ENCODE assay signal across 23 cellular contexts in genomic region chr4:1523907-1524636, GRCh38.
DNase-seq lines count a peak whose midpoint lies in the region; ATAC-seq, FAIRE-seq and TF ChIP-seq lines count a peak whose summit lies in the region.
"Had no signal": no experiment of that assay in that cellular context is flagged by ENCODE, and none has a peak within 500 bp of the region (broad histone marks: within the 10 kb centered on the region; RNA-seq: fewer than 3 reads in every experiment).

No MANE protein-coding gene starts in this region.

- H3K4me2 ChIP-seq in HepG2 (ENCODE audit: low read depth, low read length) (no peak overlapping the region), OCI-LY7 (ENCODE audit: low read length) (no peak overlapping the region)
- H3K4me2 ChIP-seq: A549 had no signal

- H3K9me3 ChIP-seq in right lobe of liver (no peaks in the 10 kb centered on the region), HepG2 (ENCODE audit: low read length) (no peaks in the 10 kb centered on the region), heart left ventricle (peaks cover 0 to 19% (median 0%) of the 10 kb centered on the region in 12 donors), OCI-LY7 (ENCODE audit: low read length) (no peaks in the 10 kb centered on the region)
- H3K9me3 ChIP-seq: A549 had no signal

- peaks cover 5% of the 10 kb centered on the region; the same call in 1 of the 2 replicates for H4K20me1 ChIP-seq in HepG2 (ENCODE audit: insufficient read depth, low read length)
- H4K20me1 ChIP-seq in OCI-LY7 (ENCODE audit: insufficient read depth, low read length), result no peaks in the 10 kb centered on the region

- no peaks in the 10 kb centered on the region for H3K4me1 ChIP-seq in right lobe of liver
- H3K4me1 ChIP-seq in HepG2 (ENCODE audit: insufficient read depth, low read length), result no peaks in the 10 kb centered on the region
- peaks cover 0 to 8% (median 0%) of the 10 kb centered on the region in 12 donors for H3K4me1 ChIP-seq in heart left ventricle
- no peaks in the 10 kb centered on the region for H3K4me1 ChIP-seq in OCI-LY7 (ENCODE audit: insufficient read depth, low read length, poor library complexity, severe bottlenecking)
- H3K4me1 ChIP-seq: A549 had no signal

- no peaks in the 10 kb centered on the region for H3K9me2 ChIP-seq in OCI-LY7 (ENCODE audit: insufficient read depth, low read length)

- TF ChIP-seq CTCF in right lobe of liver (IDR thresholded peaks at IDR 0.05) (no peak), HepG2 (CRISPR knock-in tag; IDR thresholded peaks at IDR 0.05) (no peak), heart left ventricle (IDR thresholded peaks at IDR 0.05) (no peak), OCI-LY7 (conservative IDR thresholded peaks at IDR 0.05; ENCODE audit: low read length) (no peak)

- TF ChIP-seq EP300 in HepG2 (IDR thresholded peaks at IDR 0.05; ENCODE audit: low read depth in 2 of 2, low read length in 2 of 2), result no peak
- no peak for TF ChIP-seq EP300 in HepG2 (CRISPR knock-in tag; IDR thresholded peaks at IDR 0.05; ENCODE audit: borderline replicate concordance)

- H3K27ac ChIP-seq in right lobe of liver (no peak overlapping the region), HepG2 (ENCODE audit: extremely low read length, insufficient read depth, low read length) (no peak overlapping the region), heart left ventricle (peak overlapping the region in 1 of 12 donors; percentile 38), OCI-LY7 (ENCODE audit: low read depth, low read length, poor library complexity, severe bottlenecking) (no peak overlapping the region)
- H3K27ac ChIP-seq: A549, cardiac muscle cell, tibial nerve, WERI-Rb-1 had no signal

- no peak overlapping the region for H3K4me3 ChIP-seq in right lobe of liver
- H3K4me3 ChIP-seq in HepG2 (replicated peaks in 1 of 3; ENCODE audit: insufficient read depth in 1 of 3, low read depth in 2 of 3, low read length in 3 of 3), result no peak overlapping the region
- no peak overlapping the region for H3K4me3 ChIP-seq in heart left ventricle
- H3K4me3 ChIP-seq in OCI-LY7 (ENCODE audit: low read depth, low read length, poor library complexity, severe bottlenecking), result no peak overlapping the region
- H3K4me3 ChIP-seq: A549, cardiac muscle cell, tibial nerve had no signal

- no peaks in the 10 kb centered on the region for H3K79me2 ChIP-seq in HepG2 (ENCODE audit: insufficient read depth, low read length)
- H3K79me2 ChIP-seq in OCI-LY7 (ENCODE audit: insufficient read depth, low read depth, low read length), result no peaks in the 10 kb centered on the region

- CTCF ChIA-PET in HepG2 (lab: Yijun Ruan, JAX; ENCODE audit: low intra/inter-chr PET ratio, low total read pairs) (no interaction called here), OCI-LY7 (lab: Charles Lee; ENCODE audit: unreplicated experiment) (no interaction called here)

- WGBS in right lobe of liver (ENCODE audit: insufficient coverage, low coverage, low lambda C conversion rate, missing lambda C conversion rate), result 63% methylated on average over 21 of the region's 24 CpGs
- 18% methylated on average over 13 of the region's 24 CpGs for WGBS in HepG2 (ENCODE audit: low lambda C conversion rate)
- WGBS in heart left ventricle, 4 donors, result 73 to 86% (median 80%) methylated on average over 21 to 24 of the region's 24 CpGs

- TF ChIP-seq RAD21 in HepG2 (CRISPR knock-in tag; IDR thresholded peaks at IDR 0.05), result no peak

- BruUV-seq in HepG2 (replicated peaks; lab: Mats Ljungman, UMichigan) (no TSS peak), OCI-LY7 (replicated peaks; lab: Mats Ljungman, UMichigan) (no TSS peak)

- TF ChIP-seq POLR2A in right lobe of liver (IDR thresholded peaks at IDR 0.05) (no peak), HepG2 (IDR thresholded peaks at IDR 0.05; ENCODE audit: insufficient read depth in 1 of 2, low read depth in 2 of 2, low read length in 2 of 2) (no peak), heart left ventricle (IDR thresholded peaks at IDR 0.05) (no peak)

- in situ Hi-C loops in HepG2 (cut with HindIII; ENCODE audit: extremely low pct_ligation_motif_present, low pct_unique_long_range_greater_than_20kb), result no loop called here

- H3K9ac ChIP-seq in HepG2 (ENCODE audit: insufficient read depth, low read depth, low read length), result no peak overlapping the region

- DNase-seq in right lobe of liver (peak in 2 of 3 donors; percentile 9 to 23), HepG2 (ENCODE audit: low spot score) (no peak), heart left ventricle (peak in 4 of 5 donors; percentile 10 to 37 (median 28)), pons (ENCODE audit: low spot score) (peak; percentile 11), SK-N-DZ (ENCODE audit: low spot score) (no peak), OCI-LY7 (ENCODE audit: low spot score) (no peak), NCI-H1048 (lab: John Stamatoyannopoulos, UW) (no peak)
- DNase-seq: activated CD4-positive, alpha-beta T cell treated with anti-CD3 and anti-CD28 coated beads, Interleukin-2, amount 10 ng/mL, durations not matched to agents 7 days and 5 days; activated naive CD4-positive, alpha-beta T cell treated with anti-CD3 and anti-CD28 coated beads, Interleukin-2, amount 10 ng/mL, durations not matched to agents 7 days and 5 days; activated T-cell treated with anti-CD3 and anti-CD28 coated beads, Interleukin-2, amount 50 U/mL, for 72 hours; GDM1; HFFc6; mesenchymal stem cell; NCI-H510A treated with DMSO at 0.1 percent for 48 hours; occipital lobe; right cardiac atrium; RPMI8226; WERI-Rb-1 had no signal

- H3K36me3 ChIP-seq in right lobe of liver (no peaks in the 10 kb centered on the region), HepG2 (replicated peaks in 1 of 2; ENCODE audit: control insufficient read depth in 1 of 2, insufficient read depth in 2 of 2, low read length in 2 of 2) (no peaks in the 10 kb centered on the region), heart left ventricle (no peaks in the 10 kb centered on the region), OCI-LY7 (ENCODE audit: insufficient read depth, low read length) (no peaks in the 10 kb centered on the region)
- H3K36me3 ChIP-seq: cardiac muscle cell, tibial nerve, WERI-Rb-1 had no signal

- POLR2A ChIA-PET in HepG2 (lab: Yijun Ruan, JAX), result no interaction called here
- POLR2A ChIA-PET in OCI-LY7 (lab: Charles Lee), result no interaction called here

- ATAC-seq in right lobe of liver, result peak in 1 of 4 donors; percentile 17
- ATAC-seq in HepG2, result no peak
- peak in 2 of 4 donors; percentile 36 to 58 for ATAC-seq in heart left ventricle
- ATAC-seq in GM21423 (IDR thresholded peaks at IDR 0.05; ENCODE audit: unreplicated experiment), result no peak
- ATAC-seq: A549; activated T-cell treated with anti-CD3 and anti-CD28 coated beads, Interleukin-2, amount 50 U/mL, for 72 hours had no signal

- no peak overlapping the region for H2AFZ ChIP-seq in HepG2 (ENCODE audit: low read length)
- no peak overlapping the region for H2AFZ ChIP-seq in OCI-LY7 (ENCODE audit: low read length)

- H3K27me3 ChIP-seq in right lobe of liver (peaks cover 0 to 10% of the 10 kb centered on the region in 2 donors), HepG2 (ENCODE audit: control insufficient read depth in 1 of 2, insufficient read depth in 2 of 2, low read length in 2 of 2) (peaks cover 4 to 63% of the 10 kb centered on the region in 2 experiments), heart left ventricle (peaks cover 3 to 34% (median 11%) of the 10 kb centered on the region in 9 donors)

- intact Hi-C loops in right lobe of liver (cut with DNase I), result no loop called here
- intact Hi-C loops in HepG2 (cut with micrococcal nuclease; ENCODE audit: unreplicated experiment), result no loop called here
- intact Hi-C loops in heart left ventricle (cut with DNase I), result no loop called here
- intact Hi-C loops in OCI-LY7 (cut with micrococcal nuclease; ENCODE audit: unreplicated experiment), result no loop called here

- no peak for FAIRE-seq in HepG2 (lab: Jason Lieb, UNC)
- FAIRE-seq: A549, GM18507 had no signal

TF ChIP-seq in HepG2, 621 proteins besides CTCF, POLR2A, EP300 and RAD21:
- TF ChIP-seq MYPOP (CRISPR knock-in tag; IDR thresholded peaks at IDR 0.05) (no peak), TEF (CRISPR knock-in tag; IDR thresholded peaks at IDR 0.05) (no peak)
TF ChIP-seq in HepG2: peak in this region for 0.

Comparison
In these comparisons a context has a peak if more than half of its experiments do, and no peak if none do; other contexts are left out.
1. DNase-seq: peak in right lobe of liver (2 of 3), heart left ventricle (4 of 5) and pons (single experiment); none in HepG2 (single experiment), SK-N-DZ (single experiment), OCI-LY7 (single experiment) and NCI-H1048 (single experiment).